ENCODE assay signal across 20 cellular contexts in genomic region chr7:95737828-95738505, GRCh38. TPM values are rescaled to one million over a fixed set of nuclear protein-coding genes. Genes with fewer than 3 reads are reported as not detected.
DNase-seq lines count a peak whose midpoint lies in the region; ATAC-seq lines count a peak whose summit lies in the region.
"Had no signal": no experiment of that assay in that cellular context is flagged by ENCODE, and none has a peak within 500 bp of the region (broad histone marks: within the 10 kb centered on the region; RNA-seq: fewer than 3 reads in every experiment).

No MANE protein-coding gene starts in this region.

- no peak overlapping the region for H3K27ac Mint-ChIP-seq in stimulated activated effector memory CD8-positive, alpha-beta T cell treated with anti-CD3 and anti-CD28 coated beads, Interleukin-12 subunit alpha, Interleukin-12 subunit beta, amount 100 ng/mL, for 72 hours
- H3K27ac Mint-ChIP-seq: T-helper 2 cell treated with Interferon-gamma antibody and Interleukin-4, amounts not matched to agents 5 μg/mL and 100 μg/mL, for 36 hours had no signal

- no peaks in the 10 kb centered on the region for H3K4me1 Mint-ChIP-seq in stimulated activated effector memory CD8-positive, alpha-beta T cell treated with anti-CD3 and anti-CD28 coated beads, Interleukin-12 subunit alpha, Interleukin-12 subunit beta, amount 100 ng/mL, for 72 hours

- DNase-seq in NCI-H2171 treated with DMSO at 0.1 percent for 48 hours (lab: John Stamatoyannopoulos, UW), result peak; percentile 2
- no peak for DNase-seq in NCI-H2171 (lab: John Stamatoyannopoulos, UW)
- peak; percentile 55 for DNase-seq in NCI-H2196 (lab: John Stamatoyannopoulos, UW; ENCODE audit: unreplicated experiment)
- peak; percentile 44 for DNase-seq in SHP77 treated with DMSO at 0.1 percent for 48 hours (lab: John Stamatoyannopoulos, UW)
- DNase-seq in stimulated activated effector memory CD8-positive, alpha-beta T cell treated with anti-CD3 and anti-CD28 coated beads, Interleukin-12 subunit alpha, Interleukin-12 subunit beta, amount 100 ng/mL, for 72 hours (ENCODE audit: low spot score in 2 of 2), result no peak
- DNase-seq in Right ventricle myocardium superior, result no peak
- DNase-seq in central memory CD4-positive, alpha-beta T cell, result no peak
- DNase-seq: 8988T, C1 segment of cervical spinal cord, Caco-2, DMS79, HCEC 1CT, Kasumi-1, NCI-H1436, NCI-H524 treated with DMSO at 0.1 percent for 48 hours, Peyer's patch had no signal

- H3K36me3 Mint-ChIP-seq in stimulated activated effector memory CD8-positive, alpha-beta T cell treated with anti-CD3 and anti-CD28 coated beads, Interleukin-12 subunit alpha, Interleukin-12 subunit beta, amount 100 ng/mL, for 72 hours, result no peaks in the 10 kb centered on the region

- H3K4me3 Mint-ChIP-seq in stimulated activated effector memory CD8-positive, alpha-beta T cell treated with anti-CD3 and anti-CD28 coated beads, Interleukin-12 subunit alpha, Interleukin-12 subunit beta, amount 100 ng/mL, for 72 hours, result no peak overlapping the region
- H3K4me3 Mint-ChIP-seq: T-helper 2 cell treated with Interferon-gamma antibody and Interleukin-4, amounts not matched to agents 5 μg/mL and 100 μg/mL, for 36 hours had no signal

- peak; percentile 36 for ATAC-seq in stimulated activated effector memory CD8-positive, alpha-beta T cell treated with anti-CD3 and anti-CD28 coated beads, Interleukin-12 subunit alpha, Interleukin-12 subunit beta, amount 100 ng/mL, for 72 hours
- ATAC-seq in GM19395 (IDR thresholded peaks at IDR 0.05; ENCODE audit: unreplicated experiment) (no peak), Right ventricle myocardium superior (ENCODE audit: poor library complexity) (no peak)
- ATAC-seq: GM12878 had no signal

- intact Hi-C loops in Right ventricle myocardium superior (cut with DNase I), result no loop called here

- H3K9me3 Mint-ChIP-seq in stimulated activated effector memory CD8-positive, alpha-beta T cell treated with anti-CD3 and anti-CD28 coated beads, Interleukin-12 subunit alpha, Interleukin-12 subunit beta, amount 100 ng/mL, for 72 hours, result no peaks in the 10 kb centered on the region
- H3K9me3 Mint-ChIP-seq: T-helper 2 cell treated with Interferon-gamma antibody and Interleukin-4, amounts not matched to agents 5 μg/mL and 100 μg/mL, for 36 hours had no signal

RNA-seq across cellular contexts. Expression of gene DYNC1I1, which starts 34.4 kb away (rescaled TPM):
- 35.6 TPM for total RNA-seq in Right ventricle myocardium superior
- total RNA-seq: G401 had no signal

Comparison
In these comparisons a context has a peak if more than half of its experiments do, and no peak if none do; other contexts are left out.
1. DNase-seq: peak in NCI-H2171 treated with DMSO at 0.1 percent for 48 hours (single experiment), NCI-H2196 (single experiment) and SHP77 treated with DMSO at 0.1 percent for 48 hours (single experiment); none in NCI-H2171 (single experiment), stimulated activated effector memory CD8-positive, alpha-beta T cell treated with anti-CD3 and anti-CD28 coated beads, Interleukin-12 subunit alpha, Interleukin-12 subunit beta, amount 100 ng/mL, for 72 hours (0 of 2), Right ventricle myocardium superior (single experiment) and central memory CD4-positive, alpha-beta T cell (single experiment).